ENCODE assay signal across 8 cellular contexts in the genomic region with DNA sequence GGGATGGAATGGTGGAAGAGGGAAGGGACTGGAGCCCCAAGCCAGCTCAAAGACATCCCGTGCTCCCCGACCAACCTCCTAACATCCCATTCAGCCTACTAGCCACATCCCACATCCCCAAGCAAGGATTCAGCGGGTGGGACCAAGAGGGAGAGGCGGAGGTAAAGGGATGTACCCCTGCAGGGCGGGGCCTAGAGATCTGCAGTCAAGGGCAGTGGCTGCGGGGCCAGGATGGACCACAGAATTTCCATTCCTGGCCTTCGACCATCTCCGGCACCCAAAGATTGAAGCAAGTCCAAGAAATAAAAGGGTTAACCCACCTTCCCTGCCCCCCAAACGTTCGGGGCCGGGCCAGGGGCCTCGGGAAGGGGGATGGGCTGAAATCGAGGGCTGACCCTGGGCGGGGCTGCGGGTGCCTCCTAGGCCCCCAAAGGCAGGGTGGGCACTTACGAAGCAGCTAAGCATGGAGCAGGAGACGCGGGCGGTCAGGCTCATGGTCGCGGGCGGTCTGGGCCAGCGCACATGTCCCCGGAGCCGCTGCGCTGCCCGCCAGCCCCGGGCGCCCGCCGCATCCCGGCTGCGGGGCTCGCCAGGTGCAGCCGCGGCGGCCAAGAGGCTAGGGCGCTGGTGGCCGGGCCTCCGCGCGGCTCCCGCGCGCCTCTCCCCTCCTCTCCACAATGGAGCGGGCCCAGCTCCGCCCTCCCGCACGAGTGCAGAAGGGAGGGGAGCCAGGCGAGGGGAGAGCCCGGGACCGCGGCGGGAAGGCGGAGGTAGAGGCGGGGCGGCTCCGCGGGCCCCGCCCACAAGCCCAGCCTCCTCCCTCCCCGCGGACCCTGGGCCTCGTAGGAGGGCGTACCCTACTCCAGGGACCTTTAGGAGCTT. TPM values are rescaled to one million over a fixed set of nuclear protein-coding genes. Genes with fewer than 3 reads are reported as not detected.
DNase-seq lines count a peak whose midpoint lies in the region; ATAC-seq and TF ChIP-seq lines count a peak whose summit lies in the region.

TSS of gene MTMR4 (minus strand) at position 726 of the 882 bp plus-strand sequence. CDS start at position 495, 231 bp downstream.

- POLR2A ChIA-PET in HCT116 (lab: Charles Lee): interaction anchor here (0.7 to 3.8 kb wide), 5 partner anchors 12 to 165 kb away, joined by 3 to 42 read pairs (median 4); no protein-coding TSS in a partner anchor

- H4K20me1 ChIP-seq in BLaER1 treated with 17β-estradiol and CSF1 and Interleukin-3, amounts not matched to agents 10 nM and 100 nM: peaks cover 0 to 23% (median 14%) of the 10 kb centered on the region in 11 experiments; a peak in 13 of 22 replicates
- H4K20me1 ChIP-seq in HCT116 (ENCODE audit: insufficient read depth): no peaks in the 10 kb centered on the region

- peak within 1 kb of the TSS; percentile 79 to 95 (median 91) for H3K9ac ChIP-seq in BLaER1 treated with 17β-estradiol and CSF1 and Interleukin-3, amounts not matched to agents 10 nM and 100 nM
- H3K9ac ChIP-seq in HCT116 (ENCODE audit: low read length): peak within 1 kb of the TSS; percentile 80

- no peaks in the 10 kb centered on the region for H3K27me3 ChIP-seq in BLaER1 treated with 17β-estradiol and CSF1 and Interleukin-3, amounts not matched to agents 10 nM and 100 nM
- H3K27me3 ChIP-seq in HCT116 (ENCODE audit: insufficient read depth, low read length) (no peaks in the 10 kb centered on the region), spleen (replicated peaks in 1 of 7) (no peaks in the 10 kb centered on the region)

- TF ChIP-seq POLR2A in HCT116 (IDR thresholded peaks at IDR 0.05; ENCODE audit: borderline replicate concordance, extremely low read depth, insufficient read depth, insufficient read length): peak; percentile 86
- TF ChIP-seq POLR2A in spleen (IDR thresholded peaks at IDR 0.05): no peak

- peak within 1 kb of the TSS; percentile 74 to 97 (median 92) for H3K4me3 ChIP-seq in BLaER1 treated with 17β-estradiol and CSF1 and Interleukin-3, amounts not matched to agents 10 nM and 100 nM
- H3K4me3 ChIP-seq in HCT116 (replicated peaks in 1 of 2; ENCODE audit: low read depth in 1 of 2, low read length in 2 of 2) (peak within 1 kb of the TSS; percentile 82 to 90), spleen (peak within 1 kb of the TSS; percentile 52 to 89 (median 74))

- TF ChIP-seq CTCF in HCT116 (IDR thresholded peaks at IDR 0.05 in 2 of 3, conservative IDR thresholded peaks at IDR 0.05 in 1 of 3; ENCODE audit: borderline replicate concordance in 1 of 3, insufficient read depth in 1 of 3, low read depth in 2 of 3, low read length in 2 of 3) (no peak), spleen (IDR thresholded peaks at IDR 0.05 in 8 of 11, conservative IDR thresholded peaks at IDR 0.05 in 3 of 11) (no peak)

- H3K9me2 ChIP-seq in HCT116 (ENCODE audit: insufficient read depth): no peaks in the 10 kb centered on the region

- peaks cover 19% of the 10 kb centered on the region; the same call in 1 of the 2 replicates for H3K79me2 ChIP-seq in HCT116 (ENCODE audit: insufficient read depth, low read length)

- peak within 1 kb of the TSS; percentile 28 to 94 (median 90); a peak in 21 of 22 replicates for H3K27ac ChIP-seq in BLaER1 treated with 17β-estradiol and CSF1 and Interleukin-3, amounts not matched to agents 10 nM and 100 nM
- H3K27ac ChIP-seq in HCT116 (ENCODE audit: low read depth, low read length) (peak within 1 kb of the TSS; percentile 83), spleen (peak within 1 kb of the TSS in 7 of 8 donors; percentile 54 to 96 (median 75))

- DNase-seq in HCT116 (ENCODE audit: low read depth, low spot score): peak; percentile 54
- peak; percentile 89 for DNase-seq in NCI-H2227 treated with DMSO at 0.1 percent for 48 hours (lab: John Stamatoyannopoulos, UW)
- DNase-seq in activated CD4-positive, CD25-positive, alpha-beta regulatory T cell treated with anti-CD3 and anti-CD28 coated beads, Interleukin-2, amount 50 U/mL, for 16 hours (ENCODE audit: low read depth, low spot score): peak; percentile 52
- peak; percentile 65 for DNase-seq in central memory CD4-positive, alpha-beta T cell
- DNase-seq in iris pigment epithelial cell (ENCODE audit: low read depth): peak; percentile 64
- DNase-seq in spleen: peak; percentile 94

- RAD21 ChIA-PET in HCT116 (lab: Charles Lee; ENCODE audit: low non-redundant PET in 1 of 2, low total read pairs in 2 of 2, uncharacterized antibody in 2 of 2, unreplicated experiment in 2 of 2): interaction anchor here in 1 of 2 experiments (0.6 kb wide), 1 partner anchor 208 kb away, joined by 3 read pairs; no protein-coding TSS in a partner anchor

- CTCF ChIA-PET in HCT116 (lab: Charles Lee): interaction anchor here (1.2 to 3.0 kb wide), 4 partner anchors 64 to 491 kb away, joined by 4 to 14 read pairs (median 4); no protein-coding TSS in a partner anchor

- no peak for TF ChIP-seq RAD21 in HCT116 (IDR thresholded peaks at IDR 0.05; ENCODE audit: low read depth)

- no peaks in the 10 kb centered on the region for H3K9me3 ChIP-seq in BLaER1 treated with 17β-estradiol and CSF1 and Interleukin-3, amounts not matched to agents 10 nM and 100 nM (replicated peaks in 1 of 11)
- H3K9me3 ChIP-seq in HCT116 (ENCODE audit: control insufficient read depth in 1 of 2, insufficient read depth in 1 of 2, low read depth in 1 of 2, low read length in 2 of 2) (no peaks in the 10 kb centered on the region), spleen (no peaks in the 10 kb centered on the region)

- peak within 1 kb of the TSS; percentile 91 to 99 (median 96) for H3K4me2 ChIP-seq in BLaER1 treated with 17β-estradiol and CSF1 and Interleukin-3, amounts not matched to agents 10 nM and 100 nM
- peak within 1 kb of the TSS; percentile 95 for H3K4me2 ChIP-seq in HCT116 (ENCODE audit: low read length)

- H3K36me3 ChIP-seq in BLaER1 treated with 17β-estradiol and CSF1 and Interleukin-3, amounts not matched to agents 10 nM and 100 nM: peaks cover 35 to 38% (median 37%) of the 10 kb centered on the region in 11 experiments
- H3K36me3 ChIP-seq in HCT116 (ENCODE audit: control insufficient read depth in 1 of 2, insufficient read depth in 2 of 2, low read length in 2 of 2): peaks cover 22% of the 10 kb centered on the region in 2 experiments; a peak in 3 of 4 replicates
- peaks cover 0 to 51% (median 33%) of the 10 kb centered on the region in 6 donors for H3K36me3 ChIP-seq in spleen

- peak; percentile 51 for ATAC-seq in HCT116
- no peak for ATAC-seq in GM18519 (IDR thresholded peaks at IDR 0.05; ENCODE audit: low FRiP score, unreplicated experiment)

- TSS peak; percentile 24 for BruUV-seq in HCT116 (replicated peaks; lab: Mats Ljungman, UMichigan)

- H2AFZ ChIP-seq in HCT116 (ENCODE audit: low read depth, low read length, poor library complexity, severe bottlenecking): peak within 1 kb of the TSS; percentile 12

- WGBS in spleen, 5 donors: 0 to 1% (median 0%) methylated on average over 30 to 64 of the region's 64 CpGs

- peaks cover 40 to 69% (median 52%) of the 10 kb centered on the region in 10 experiments for H3K4me1 ChIP-seq in BLaER1 treated with 17β-estradiol and CSF1 and Interleukin-3, amounts not matched to agents 10 nM and 100 nM
- H3K4me1 ChIP-seq in HCT116 (ENCODE audit: control insufficient read depth in 1 of 2, insufficient read depth in 2 of 2, low read length in 2 of 2) (peaks cover 23 to 35% of the 10 kb centered on the region in 2 experiments), spleen (peaks cover 29 to 67% (median 55%) of the 10 kb centered on the region in 6 donors)

- intact Hi-C loops in HCT116 (cut with micrococcal nuclease) (loop anchor here (10.0 kb wide), 1 partner anchor 591 kb away; the partner anchor contains the start of gene TRIM37), spleen (cut with DNase I; ENCODE audit: low total_unique reads) (no loop called here)

TF ChIP-seq in HCT116, 20 proteins besides CTCF, POLR2A, EP300 and RAD21:
- TF ChIP-seq SRF (IDR thresholded peaks at IDR 0.05; ENCODE audit: low read depth) (no peak), CBX3 (IDR thresholded peaks at IDR 0.05; ENCODE audit: low read depth) (no peak), SP1 (IDR thresholded peaks at IDR 0.05; ENCODE audit: low read depth) (no peak), POLR2AphosphoS5 (IDR thresholded peaks at IDR 0.05; ENCODE audit: low read depth, low read length) (peak; percentile 81), ZFX (IDR thresholded peaks at IDR 0.05) (peak; percentile 78), TCF7L2 (IDR thresholded peaks at IDR 0.05; ENCODE audit: borderline replicate concordance, extremely low read depth, insufficient read depth, insufficient read length) (peak; percentile 12)

RNA-seq across cellular contexts. Expression of gene MTMR4, which starts in this region (rescaled TPM):
- total RNA-seq in HCT116 (2021; ENCODE audit: unreplicated experiment) (67.2 TPM), spleen (10 to 100 TPM; 42.0 to 61.9 (median 50.3) TPM)
- polyA plus RNA-seq in HCT116 (2012): 23.7 and 28.6 TPM in 2 replicates
- 10 to 100 TPM; 12.7 to 17.3 (median 14.1) TPM for polyA plus RNA-seq in spleen
